Comparison of ENCODE assay signal across 9 cellular contexts in the genomic region with DNA sequence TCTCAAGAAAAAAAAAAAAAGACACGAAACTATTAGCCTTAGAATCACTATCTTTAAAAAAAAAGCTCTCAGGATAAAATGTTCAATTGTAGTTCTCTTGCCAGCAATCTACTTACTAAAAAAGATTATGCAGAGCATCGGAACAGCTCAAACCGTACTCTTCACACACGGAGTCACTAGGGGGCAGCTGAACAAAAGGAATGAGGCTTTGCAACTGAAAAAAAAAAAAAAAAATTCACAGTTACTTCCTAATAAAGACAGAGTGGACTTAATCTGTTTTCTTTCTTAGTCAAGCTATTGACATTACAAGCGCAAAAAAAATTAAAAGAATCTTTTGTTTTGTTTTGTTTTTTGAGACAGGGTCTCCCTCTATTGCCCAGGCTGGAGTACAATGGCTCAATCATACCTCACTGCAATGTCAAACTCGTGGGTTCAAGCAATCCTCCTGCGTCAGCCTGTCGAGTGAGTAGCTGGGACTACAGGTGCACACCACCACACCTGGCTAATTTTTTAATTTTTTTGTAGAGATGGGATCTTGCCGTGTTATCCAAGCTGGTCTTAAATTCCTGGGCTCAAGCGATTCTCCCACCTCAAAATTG. TPM values are rescaled to one million over a fixed set of nuclear protein-coding genes. Genes with fewer than 3 reads are reported as not detected.
DNase-seq lines count a peak whose midpoint lies in the region; ATAC-seq and TF ChIP-seq lines count a peak whose summit lies in the region.
"Had no signal": no experiment of that assay in that cellular context is flagged by ENCODE, and none has a peak within 500 bp of the region (broad histone marks: within the 10 kb centered on the region; RNA-seq: fewer than 3 reads in every experiment).

No MANE protein-coding gene starts in this region.

- H3K4me3 Mint-ChIP-seq in naive thymus-derived CD8-positive, alpha-beta T cell = no peak overlapping the region

- H3K79me2 ChIP-seq in GM23248 (ENCODE audit: insufficient read depth) = no peaks in the 10 kb centered on the region

- H3K9me3 ChIP-seq in GM23248 (ENCODE audit: low read depth) = no peaks in the 10 kb centered on the region
- no peaks in the 10 kb centered on the region for H3K9me3 ChIP-seq in esophagus squamous epithelium
- H3K9me3 ChIP-seq: neutrophil had no signal

- no peak overlapping the region for H3K9ac ChIP-seq in GM23248

- CTCF ChIA-PET in BJ (lab: Yijun Ruan, JAX) = interaction anchor here (0.6 to 3.4 kb wide), 21 partner anchors 11 to 564 kb away, joined by 3 to 16 read pairs (median 3); a partner anchor contains a TSS

- WGBS in GM23248 (ENCODE audit: low coverage in 1 of 2, low lambda C conversion rate in 2 of 2, missing lambda C conversion rate in 2 of 2), 2 experiments = 57 to 58% methylated on average over 10 of the region's 10 CpGs
- 44 to 52% methylated on average over 10 of the region's 10 CpGs for WGBS in esophagus squamous epithelium, 2 donors

- H3K36me3 ChIP-seq in BJ (ENCODE audit: control insufficient read depth, insufficient read depth, low read length) (peaks cover 2% of the 10 kb centered on the region; the same call in 1 of the 2 replicates), GM23248 (ENCODE audit: low read depth) (peaks cover 33% of the 10 kb centered on the region; the same call in 1 of the 2 replicates), esophagus squamous epithelium (peaks cover 0 to 98% (median 31%) of the 10 kb centered on the region in 3 donors)

- peaks cover 0 to 88% (median 17%) of the 10 kb centered on the region in 3 donors for H3K36me3 Mint-ChIP-seq in naive thymus-derived CD8-positive, alpha-beta T cell

- H3K4me1 ChIP-seq in GM23248 (ENCODE audit: insufficient read depth) (no peaks in the 10 kb centered on the region), esophagus squamous epithelium (peaks cover 0 to 16% (median 0%) of the 10 kb centered on the region in 3 donors)

- H4K20me1 ChIP-seq in GM23248 (ENCODE audit: insufficient read depth) = no peaks in the 10 kb centered on the region

- TF ChIP-seq POLR2A in esophagus squamous epithelium (IDR thresholded peaks at IDR 0.05) = no peak

- no peak overlapping the region for H3K4me2 ChIP-seq in GM23248 (ENCODE audit: unreplicated experiment)

- in situ Hi-C loops in GM23248 (cut with MboI) = loop anchor here (25.0 kb wide), 1 partner anchor 915 kb away; no protein-coding TSS in a partner anchor

- H3K27me3 Mint-ChIP-seq in naive thymus-derived CD8-positive, alpha-beta T cell = no peaks in the 10 kb centered on the region

- peak; percentile 72 to 82 for ATAC-seq in naive thymus-derived CD8-positive, alpha-beta T cell
- ATAC-seq in HG03354 (IDR thresholded peaks at IDR 0.05; ENCODE audit: poor library complexity, severe bottlenecking, unreplicated experiment) (no peak), GM21717 (IDR thresholded peaks at IDR 0.05; ENCODE audit: unreplicated experiment) (no peak)

- peaks cover 0 to 1% (median 0%) of the 10 kb centered on the region in 4 donors for H3K4me1 Mint-ChIP-seq in naive thymus-derived CD8-positive, alpha-beta T cell

- no peaks in the 10 kb centered on the region for H3K9me3 Mint-ChIP-seq in naive thymus-derived CD8-positive, alpha-beta T cell

- H3K27me3 ChIP-seq in BJ (ENCODE audit: control insufficient read depth, insufficient read depth, low read length) = no peaks in the 10 kb centered on the region
- no peaks in the 10 kb centered on the region for H3K27me3 ChIP-seq in GM23248 (replicated peaks; ENCODE audit: insufficient read depth)
- H3K27me3 ChIP-seq in esophagus squamous epithelium = no peaks in the 10 kb centered on the region
- H3K27me3 ChIP-seq: neutrophil had no signal

- H3K27ac Mint-ChIP-seq in naive thymus-derived CD8-positive, alpha-beta T cell = peak overlapping the region in 4 of 10 donors; percentile 0 to 70 (median 42)

- H3K27ac ChIP-seq in GM23248 (no peak overlapping the region), esophagus squamous epithelium (peak overlapping the region in 1 of 4 donors; percentile 33)
- H3K27ac ChIP-seq: neutrophil had no signal

- H3K4me3 ChIP-seq in BJ (ENCODE audit: low read depth, low read length) (no peak overlapping the region), GM23248 (no peak overlapping the region), esophagus squamous epithelium (no peak overlapping the region)

- POLR2A ChIA-PET in BJ (lab: Charles Lee) = interaction anchor here (0.6 to 0.8 kb wide), 5 partner anchors 11 to 585 kb away, joined by 3 to 24 read pairs (median 5); a partner anchor contains a TSS
- POLR2A ChIA-PET in naive thymus-derived CD8-positive, alpha-beta T cell (lab: Charles Lee) = interaction anchor here (0.5 to 0.7 kb wide), 6 partner anchors 110 to 684 kb away, joined by 3 to 6 read pairs (median 3); no protein-coding TSS in a partner anchor

- peak; percentile 69 for TF ChIP-seq CTCF in BJ (IDR thresholded peaks at IDR 0.05; ENCODE audit: insufficient read depth, low read depth, low read length)
- TF ChIP-seq CTCF in esophagus squamous epithelium (IDR thresholded peaks at IDR 0.05) = peak; percentile 39 to 64 (median 53)

- DNase-seq in BJ (ENCODE audit: low read depth) (no peak), GM23248 (peak; percentile 82), NCI-H345 treated with DMSO at 0.1 percent for 48 hours (lab: John Stamatoyannopoulos, UW; ENCODE audit: unreplicated experiment) (peak; percentile 7), esophagus squamous epithelium (lab: John Stamatoyannopoulos, UW) (no peak)
- DNase-seq in activated CD4-positive, alpha-beta T cell treated with anti-CD3 and anti-CD28 coated beads for 48 hours = peak; percentile 27
- DNase-seq in naive thymus-derived CD8-positive, alpha-beta T cell = peak; percentile 15 to 82 (median 48)

- intact Hi-C loops in esophagus squamous epithelium (cut with DNase I) = no loop called here

- 0 out of 2 replicates have a peak, but pooled peaks cover 5% of the 10 kb centered on the region for H3F3A ChIP-seq in GM23248 (ENCODE audit: insufficient read depth)

- no peaks in the 10 kb centered on the region for H3K9me2 ChIP-seq in GM23248 (ENCODE audit: insufficient read depth)

- 0 out of 2 replicates have a peak overlapping the region, but pooled peaks have one; percentile 28 for H2AFZ ChIP-seq in GM23248

RNA-seq across cellular contexts. Expression of a gene that starts 11.5 kb away (rescaled TPM):
- 6.4 and 9.7 TPM in 2 replicates for polyA plus RNA-seq in BJ (2011; rRNA removed)
- polyA minus RNA-seq in BJ (2011; rRNA and poly(A)+ RNA removed) = 5.6 and 6.9 TPM in 2 replicates
- total RNA-seq in GM23248 (2014; rRNA removed; shearing (Covaris generic)) = 12.8 and 17.1 TPM in 2 replicates
- polyA plus RNA-seq in GM23248 (2016; fragmentation: Nextera tagmentation; extraction: Ambion mirVana) = 7.4 and 8.9 TPM in 2 replicates
- total RNA-seq in esophagus squamous epithelium = 10 to 100 TPM in 2 of 4 donors, 1 to 10 TPM in 2; 7.0 to 13.9 (median 10.0) TPM
- total RNA-seq in naive thymus-derived CD8-positive, alpha-beta T cell = 10 to 100 TPM; 20.0 to 22.8 TPM
- polyA plus RNA-seq in naive thymus-derived CD8-positive, alpha-beta T cell = 10 to 100 TPM in 2 of 3 donors, 1 to 10 TPM in 1; 9.8 to 14.2 (median 10.0) TPM

RNA-seq across cellular contexts. Expression of a gene that starts 11.8 kb away (rescaled TPM):
- polyA plus RNA-seq in BJ (2011; rRNA removed) = 74.9 and 75.0 TPM in 2 replicates
- 43.6 and 73.2 TPM in 2 replicates for polyA minus RNA-seq in BJ (2011; rRNA and poly(A)+ RNA removed)
- 57.7 and 74.6 TPM in 2 replicates for total RNA-seq in GM23248 (2014; rRNA removed; shearing (Covaris generic))
- 78.1 and 82.8 TPM in 2 replicates for polyA plus RNA-seq in GM23248 (2016; fragmentation: Nextera tagmentation; extraction: Ambion mirVana)
- total RNA-seq in esophagus squamous epithelium = 10 to 100 TPM; 34.7 to 61.4 (median 50.3) TPM
- total RNA-seq in naive thymus-derived CD8-positive, alpha-beta T cell = 10 to 100 TPM; 12.6 to 14.0 TPM
- 10 to 100 TPM; 14.1 to 23.9 (median 20.8) TPM for polyA plus RNA-seq in naive thymus-derived CD8-positive, alpha-beta T cell

RNA-seq across cellular contexts. Expression of a gene that starts 26.8 kb away (rescaled TPM):
- polyA plus RNA-seq in BJ (2011; rRNA removed) = not detected in 2 replicates
- 0.05 TPM in 1 of 2 replicates, not detected in the other for polyA minus RNA-seq in BJ (2011; rRNA and poly(A)+ RNA removed)
- not detected in 2 replicates for total RNA-seq in GM23248 (2014; rRNA removed; shearing (Covaris generic))
- polyA plus RNA-seq in GM23248 (2016; fragmentation: Nextera tagmentation; extraction: Ambion mirVana) = not detected in 2 replicates
- not detected for total RNA-seq in esophagus squamous epithelium
- total RNA-seq in naive thymus-derived CD8-positive, alpha-beta T cell = under 1 TPM in 1 of 2 experiments, not detected in 1; 0.81 TPM
- polyA plus RNA-seq in naive thymus-derived CD8-positive, alpha-beta T cell = not detected

RNA-seq across cellular contexts. Expression of a gene that starts 33.9 kb away (rescaled TPM):
- polyA plus RNA-seq in BJ (2011; rRNA removed) = 0.31 and 0.40 TPM in 2 replicates
- 0.15 and 0.47 TPM in 2 replicates for polyA minus RNA-seq in BJ (2011; rRNA and poly(A)+ RNA removed)
- not detected in 2 replicates for total RNA-seq in GM23248 (2014; rRNA removed; shearing (Covaris generic))
- 0.24 and 0.41 TPM in 2 replicates for polyA plus RNA-seq in GM23248 (2016; fragmentation: Nextera tagmentation; extraction: Ambion mirVana)
- under 1 TPM in 1 of 4 donors, not detected in 3; 0.26 TPM for total RNA-seq in esophagus squamous epithelium
- total RNA-seq in naive thymus-derived CD8-positive, alpha-beta T cell = not detected
- under 1 TPM; 0.21 to 0.36 (median 0.30) TPM for polyA plus RNA-seq in naive thymus-derived CD8-positive, alpha-beta T cell

Comparison
In these comparisons a context has a peak if more than half of its experiments do, and no peak if none do; other contexts are left out.
1. DNase-seq: peak in GM23248 (single experiment), NCI-H345 treated with DMSO at 0.1 percent for 48 hours (single experiment), activated CD4-positive, alpha-beta T cell treated with anti-CD3 and anti-CD28 coated beads for 48 hours (single experiment) and naive thymus-derived CD8-positive, alpha-beta T cell (10 of 10); none in BJ (single experiment) and esophagus squamous epithelium (single experiment).
2. ATAC-seq: peak in naive thymus-derived CD8-positive, alpha-beta T cell (2 of 2); none in HG03354 (single experiment) and GM21717 (single experiment).